In the genomic region with DNA sequence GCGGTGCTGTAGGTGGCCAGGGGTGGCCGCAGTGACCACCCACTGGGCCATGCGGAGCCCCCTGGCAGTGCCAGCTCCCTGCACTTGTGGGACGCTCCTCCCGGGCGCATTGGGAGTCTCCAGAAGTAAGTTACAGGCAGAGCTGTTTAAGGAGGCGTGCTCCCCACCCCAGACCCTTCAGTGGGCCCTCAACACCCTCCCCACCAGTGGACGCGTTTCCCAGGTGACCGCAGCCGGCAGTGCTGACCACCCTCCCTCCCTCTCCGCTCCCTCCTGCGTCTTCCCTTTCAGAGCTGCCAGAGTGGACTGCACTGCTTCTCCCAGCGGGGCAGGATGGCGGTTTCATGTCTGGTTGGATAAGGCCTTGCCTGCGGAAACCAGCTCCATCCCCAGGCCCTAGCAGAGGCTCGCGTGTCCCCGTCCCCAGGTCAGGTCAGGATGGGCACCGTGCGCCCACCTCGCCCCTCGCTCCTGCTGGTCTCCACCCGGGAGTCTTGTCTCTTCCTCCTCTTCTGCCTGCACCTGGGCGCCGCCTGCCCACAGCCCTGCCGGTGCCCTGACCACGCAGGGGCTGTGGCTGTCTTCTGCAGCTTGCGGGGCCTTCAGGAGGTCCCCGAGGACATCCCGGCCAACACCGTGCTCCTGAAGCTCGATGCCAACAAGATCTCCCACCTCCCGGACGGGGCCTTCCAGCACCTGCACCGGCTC, we compare ENCODE assay signal across 8 cellular contexts. TPM values are rescaled to one million over a fixed set of nuclear protein-coding genes. Genes with fewer than 3 reads are reported as not detected.
DNase-seq lines count a peak whose midpoint lies in the region; ATAC-seq and TF ChIP-seq lines count a peak whose summit lies in the region.

No MANE protein-coding gene starts in this region.

- peaks cover 10% of the 10 kb centered on the region for H3K9me3 Mint-ChIP-seq in activated CD4-positive, alpha-beta T cell treated with anti-CD3 and anti-CD28 coated beads for 36 hours (ENCODE audit: low read depth)
- H3K9me3 Mint-ChIP-seq in brain = peaks cover 7 to 23% (median 17%) of the 10 kb centered on the region in 5 experiments

- H3K27ac ChIP-seq in lower lobe of right lung (no peak overlapping the region), thoracic aorta (no peak overlapping the region), foreskin keratinocyte (no peak overlapping the region)

- POLR2A ChIA-PET in activated CD4-positive, alpha-beta T cell treated with anti-CD3 and anti-CD28 coated beads for 36 hours (lab: Charles Lee) = interaction anchor here (0.7 kb wide), 1 partner anchor 75 kb away, joined by 3 read pairs; no protein-coding TSS in a partner anchor

- H3K9me3 ChIP-seq in lower lobe of right lung = no peaks in the 10 kb centered on the region
- H3K9me3 ChIP-seq in thoracic aorta = peaks cover 5% of the 10 kb centered on the region

- H3K36me3 Mint-ChIP-seq in activated CD4-positive, alpha-beta T cell treated with anti-CD3 and anti-CD28 coated beads for 36 hours (ENCODE audit: low read depth) = no peaks in the 10 kb centered on the region
- H3K36me3 Mint-ChIP-seq in brain = peaks cover 20% of the 10 kb centered on the region

- H3K4me3 Mint-ChIP-seq in activated CD4-positive, alpha-beta T cell treated with anti-CD3 and anti-CD28 coated beads for 36 hours = peak overlapping the region; percentile 67
- H3K4me3 Mint-ChIP-seq in brain = peak overlapping the region; percentile 70 to 85 (median 77)

- CTCF ChIA-PET in activated CD4-positive, alpha-beta T cell treated with anti-CD3 and anti-CD28 coated beads for 36 hours (lab: Charles Lee) = interaction anchor here (0.7 to 0.9 kb wide), 3 partner anchors 21 to 598 kb away, joined by 3 to 4 read pairs (median 4); no protein-coding TSS in a partner anchor

- peak overlapping the region; percentile 71 for H3K4me3 ChIP-seq in lower lobe of right lung
- peak overlapping the region; percentile 80 for H3K4me3 ChIP-seq in thoracic aorta

- TF ChIP-seq CTCF in brain (conservative IDR thresholded peaks at IDR 0.05) (no peak), lower lobe of right lung (IDR thresholded peaks at IDR 0.05) (no peak), thoracic aorta (IDR thresholded peaks at IDR 0.05) (no peak), foreskin keratinocyte (conservative IDR thresholded peaks at IDR 0.05) (no peak)

- ATAC-seq in activated CD4-positive, alpha-beta T cell treated with anti-CD3 and anti-CD28 coated beads for 36 hours = no peak
- ATAC-seq in lower lobe of right lung (no peak), thoracic aorta (ENCODE audit: insufficient number of reproducible peaks, low FRiP score, low read depth) (no peak), foreskin keratinocyte (no peak)

- no peak overlapping the region for H3K27ac Mint-ChIP-seq in activated CD4-positive, alpha-beta T cell treated with anti-CD3 and anti-CD28 coated beads for 36 hours
- no peak overlapping the region for H3K27ac Mint-ChIP-seq in brain

- H3K27me3 Mint-ChIP-seq in activated CD4-positive, alpha-beta T cell treated with anti-CD3 and anti-CD28 coated beads for 36 hours = peaks cover 11% of the 10 kb centered on the region
- H3K27me3 Mint-ChIP-seq in brain = peaks cover 13% of the 10 kb centered on the region

- H3K4me1 Mint-ChIP-seq in activated CD4-positive, alpha-beta T cell treated with anti-CD3 and anti-CD28 coated beads for 36 hours = no peaks in the 10 kb centered on the region
- H3K4me1 Mint-ChIP-seq in brain = peaks cover 7% of the 10 kb centered on the region

- H3K27me3 ChIP-seq in lower lobe of right lung (ENCODE audit: low read depth) (no peaks in the 10 kb centered on the region), thoracic aorta (replicated peaks; ENCODE audit: insufficient read depth) (no peaks in the 10 kb centered on the region), foreskin keratinocyte (peaks cover 3% of the 10 kb centered on the region)

- intact Hi-C loops in activated CD4-positive, alpha-beta T cell treated with anti-CD3 and anti-CD28 coated beads for 36 hours (cut with DNase I, micrococcal nuclease) = no loop called here
- intact Hi-C loops in lower lobe of right lung (cut with DNase I) = no loop called here

- H3K36me3 ChIP-seq in lower lobe of right lung (no peaks in the 10 kb centered on the region), thoracic aorta (no peaks in the 10 kb centered on the region)

- DNase-seq in activated CD4-positive, alpha-beta T cell treated with anti-CD3 and anti-CD28 coated beads for 36 hours = no peak
- no peak for DNase-seq in activated CD4-positive, alpha-beta T cell treated with anti-CD3 and anti-CD28 coated beads, Interleukin-2, amount 50 U/mL, for 48 hours
- peak; percentile 48 for DNase-seq in lower lobe of right lung
- no peak for DNase-seq in thoracic aorta (ENCODE audit: low spot score)
- DNase-seq in NCI-H128 (lab: John Stamatoyannopoulos, UW; ENCODE audit: unreplicated experiment) = no peak
- no peak for DNase-seq in LoVo (ENCODE audit: low spot score)
- DNase-seq in foreskin keratinocyte = no peak

- H3K4me1 ChIP-seq in lower lobe of right lung (peaks cover 11% of the 10 kb centered on the region), thoracic aorta (ENCODE audit: control insufficient read depth in 1 of 2, low read depth in 2 of 2) (peaks cover 3 to 9% of the 10 kb centered on the region in 2 donors), foreskin keratinocyte (no peaks in the 10 kb centered on the region)

RNA-seq across cellular contexts. Expression of gene LRRC3, which starts 1.1 kb away (rescaled TPM):
- 1 to 10 TPM; 2.7 to 2.9 TPM for total RNA-seq in activated CD4-positive, alpha-beta T cell treated with anti-CD3 and anti-CD28 coated beads for 36 hours
- polyA plus RNA-seq in brain (ENCODE audit: insufficient read depth, low read depth, low replicate concordance) (9.3 TPM), foreskin keratinocyte (1.3 and 1.4 TPM in 2 replicates)
- total RNA-seq in lower lobe of right lung (4.0 TPM), thoracic aorta (1 to 10 TPM; 6.5 to 8.3 TPM), foreskin keratinocyte (2.0 and 2.6 TPM in 2 replicates)
